ENCODE assay signal across 8 cellular contexts in the genomic region with DNA sequence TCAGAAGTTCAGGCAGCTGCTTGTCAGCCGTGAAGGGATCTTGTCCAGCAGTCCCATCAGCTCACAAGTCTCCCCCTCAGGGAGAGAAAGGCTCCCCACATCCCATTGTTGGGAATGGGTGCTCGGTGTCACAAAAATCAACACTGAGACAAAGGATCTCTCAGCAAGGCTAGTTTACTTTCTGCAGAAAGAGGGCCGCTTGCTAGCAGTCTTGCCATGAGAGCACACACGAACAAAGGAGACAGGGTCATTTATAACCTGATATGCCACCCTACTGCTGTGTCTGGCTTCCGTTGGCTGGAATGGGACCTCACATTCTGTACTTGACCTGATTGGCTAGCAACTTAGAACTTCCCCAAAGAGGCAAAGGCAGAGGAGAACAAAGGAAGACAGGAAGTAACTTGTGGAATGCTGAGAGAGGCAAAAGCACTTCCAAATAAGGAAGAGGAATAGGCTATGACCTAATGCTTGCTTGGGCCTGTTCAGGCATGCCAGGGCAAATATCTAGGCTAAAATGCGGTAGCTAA. TPM values are rescaled to one million over a fixed set of nuclear protein-coding genes. Genes with fewer than 3 reads are reported as not detected.
DNase-seq lines count a peak whose midpoint lies in the region; ATAC-seq, FAIRE-seq and TF ChIP-seq lines count a peak whose summit lies in the region.

No MANE protein-coding gene starts in this region.

- H3K9me2 ChIP-seq in neural cell (ENCODE audit: insufficient read depth, low read length) = no peaks in the 10 kb centered on the region

- CTCF ChIA-PET in activated naive CD4-positive, alpha-beta T cell treated with anti-CD3 and anti-CD28 coated beads for 36 hours (lab: Charles Lee) = no interaction called here
- CTCF ChIA-PET in activated naive CD4-positive, alpha-beta T cell treated with anti-CD3 and anti-CD28 coated beads, Interleukin-2, amount 10 ng/mL, durations not matched to agents 7 days and 5 days (lab: Charles Lee) = no interaction called here
- CTCF ChIA-PET in Panc1 (lab: Charles Lee) = no interaction called here

- no peak for ATAC-seq in Panc1
- ATAC-seq in GM21423 (IDR thresholded peaks at IDR 0.05; ENCODE audit: unreplicated experiment) = no peak

- no peak overlapping the region for H3K4me3 Mint-ChIP-seq in activated naive CD4-positive, alpha-beta T cell treated with anti-CD3 and anti-CD28 coated beads for 36 hours
- no peak overlapping the region for H3K4me3 Mint-ChIP-seq in activated naive CD4-positive, alpha-beta T cell treated with anti-CD3 and anti-CD28 coated beads, Interleukin-2, amount 10 ng/mL, durations not matched to agents 7 days and 5 days

- H3K9me3 Mint-ChIP-seq in activated naive CD4-positive, alpha-beta T cell treated with anti-CD3 and anti-CD28 coated beads for 36 hours = no peaks in the 10 kb centered on the region
- H3K9me3 Mint-ChIP-seq in activated naive CD4-positive, alpha-beta T cell treated with anti-CD3 and anti-CD28 coated beads, Interleukin-2, amount 10 ng/mL, durations not matched to agents 7 days and 5 days = no peaks in the 10 kb centered on the region

- in situ Hi-C loops in Panc1 (cut with HindIII; ENCODE audit: low pct_unique_long_range_greater_than_20kb, low sequenced_read_pairs) = no loop called here

- FAIRE-seq in D721Med (lab: Jason Lieb, UNC) = no peak

- no TSS peak for BruUV-seq in Panc1 (replicated peaks; lab: Mats Ljungman, UMichigan)

- peaks cover 3% of the 10 kb centered on the region for H3K4me1 Mint-ChIP-seq in activated naive CD4-positive, alpha-beta T cell treated with anti-CD3 and anti-CD28 coated beads for 36 hours (ENCODE audit: low read depth)
- peaks cover 9% of the 10 kb centered on the region for H3K4me1 Mint-ChIP-seq in activated naive CD4-positive, alpha-beta T cell treated with anti-CD3 and anti-CD28 coated beads, Interleukin-2, amount 10 ng/mL, durations not matched to agents 7 days and 5 days

- H3F3A ChIP-seq in neural cell (ENCODE audit: insufficient read depth, low read length, poor library complexity, severe bottlenecking) = no peaks in the 10 kb centered on the region

- DNase-seq in activated naive CD4-positive, alpha-beta T cell treated with anti-CD3 and anti-CD28 coated beads for 36 hours = no peak
- DNase-seq in activated naive CD4-positive, alpha-beta T cell treated with anti-CD3 and anti-CD28 coated beads, Interleukin-2, amount 10 ng/mL, durations not matched to agents 7 days and 5 days = no peak
- DNase-seq in Panc1 (ENCODE audit: low read depth, low spot score) = peak; percentile 1
- peak; percentile 92 for DNase-seq in epithelial cell of proximal tubule (ENCODE audit: low read depth)
- DNase-seq in GM10266 (ENCODE audit: extremely low spot score) = no peak
- DNase-seq in D721Med (ENCODE audit: insufficient read length, low spot score) = no peak

- H3K36me3 ChIP-seq in Panc1 (ENCODE audit: control insufficient read depth, insufficient read depth, low read length) (no peaks in the 10 kb centered on the region), neural cell (ENCODE audit: insufficient read depth, low read length) (no peaks in the 10 kb centered on the region)

- H4K20me1 ChIP-seq in neural cell (ENCODE audit: insufficient read depth) = no peaks in the 10 kb centered on the region

- no peaks in the 10 kb centered on the region for H3K79me2 ChIP-seq in neural cell (replicated peaks; ENCODE audit: insufficient read depth, low read length)

- no peak for TF ChIP-seq EP300 in neural cell (conservative IDR thresholded peaks at IDR 0.05; ENCODE audit: poor library complexity, severe bottlenecking)

- H3K9ac ChIP-seq in neural cell (ENCODE audit: low read length) = no peak overlapping the region

- no peak for TF ChIP-seq RAD21 in neural cell (conservative IDR thresholded peaks at IDR 0.05)

- H3K27ac Mint-ChIP-seq in activated naive CD4-positive, alpha-beta T cell treated with anti-CD3 and anti-CD28 coated beads for 36 hours = peak overlapping the region; percentile 25
- H3K27ac Mint-ChIP-seq in activated naive CD4-positive, alpha-beta T cell treated with anti-CD3 and anti-CD28 coated beads, Interleukin-2, amount 10 ng/mL, durations not matched to agents 7 days and 5 days = no peak overlapping the region

- no peak overlapping the region for H2AFZ ChIP-seq in neural cell (ENCODE audit: low read depth, low read length)

- no peak for TF ChIP-seq CTCF in Panc1 (IDR thresholded peaks at IDR 0.05)
- TF ChIP-seq CTCF in epithelial cell of proximal tubule (conservative IDR thresholded peaks at IDR 0.05; ENCODE audit: low read depth, low read length) = no peak
- TF ChIP-seq CTCF in neural cell (IDR thresholded peaks at IDR 0.05; ENCODE audit: poor library complexity, severe bottlenecking) = no peak
- TF ChIP-seq CTCF in GM10266 (IDR thresholded peaks at IDR 0.05; ENCODE audit: control insufficient read depth, insufficient read depth, low read depth, missing control alignments) = no peak
- no peak for TF ChIP-seq CTCF in D721Med (IDR thresholded peaks at IDR 0.05; ENCODE audit: insufficient read depth, missing control alignments)

- H3K4me1 ChIP-seq in Panc1 (ENCODE audit: control insufficient read depth, insufficient read depth, low read length) = no peaks in the 10 kb centered on the region

- H3K36me3 Mint-ChIP-seq in activated naive CD4-positive, alpha-beta T cell treated with anti-CD3 and anti-CD28 coated beads for 36 hours (ENCODE audit: low read depth) = no peaks in the 10 kb centered on the region
- H3K36me3 Mint-ChIP-seq in activated naive CD4-positive, alpha-beta T cell treated with anti-CD3 and anti-CD28 coated beads, Interleukin-2, amount 10 ng/mL, durations not matched to agents 7 days and 5 days = no peaks in the 10 kb centered on the region

- H3K27me3 Mint-ChIP-seq in activated naive CD4-positive, alpha-beta T cell treated with anti-CD3 and anti-CD28 coated beads for 36 hours (ENCODE audit: low read depth) = peaks cover 37% of the 10 kb centered on the region
- peaks cover 48% of the 10 kb centered on the region for H3K27me3 Mint-ChIP-seq in activated naive CD4-positive, alpha-beta T cell treated with anti-CD3 and anti-CD28 coated beads, Interleukin-2, amount 10 ng/mL, durations not matched to agents 7 days and 5 days

- H3K27ac ChIP-seq in Panc1 (ENCODE audit: low read length) = no peak overlapping the region
- peak overlapping the region; percentile 7 for H3K27ac ChIP-seq in neural cell (ENCODE audit: low read length)

- peaks cover 2% of the 10 kb centered on the region; the same call in 1 of the 2 replicates for H3K27me3 ChIP-seq in Panc1 (ENCODE audit: control insufficient read depth, insufficient read depth, low read length)
- H3K27me3 ChIP-seq in neural cell (ENCODE audit: insufficient read depth, low read depth, low read length) = no peaks in the 10 kb centered on the region

- intact Hi-C loops in activated naive CD4-positive, alpha-beta T cell treated with anti-CD3 and anti-CD28 coated beads for 36 hours (cut with micrococcal nuclease) = no loop called here
- intact Hi-C loops in Panc1 (cut with micrococcal nuclease; ENCODE audit: unreplicated experiment) = no loop called here

- H3K4me2 ChIP-seq in neural cell (ENCODE audit: low read length) = no peak overlapping the region

- H3K9me3 ChIP-seq in Panc1 (ENCODE audit: control insufficient read depth, insufficient read depth, low read depth, low read length) = no peaks in the 10 kb centered on the region
- H3K9me3 ChIP-seq in neural cell (ENCODE audit: low read length) = no peaks in the 10 kb centered on the region

- H3K4me3 ChIP-seq in Panc1 (ENCODE audit: low read depth in 2 of 2, low read length in 2 of 2) (no peak overlapping the region; a peak in 1 of 4 replicates), epithelial cell of proximal tubule (ENCODE audit: low read depth, low read length) (peak overlapping the region; percentile 10), neural cell (ENCODE audit: low read length) (no peak overlapping the region)

- POLR2A ChIA-PET in Panc1 (lab: Charles Lee) = no interaction called here

TF ChIP-seq in neural cell, 6 proteins besides CTCF, POLR2A, EP300 and RAD21 (continues in another document):
- TF ChIP-seq, protein P1, sequence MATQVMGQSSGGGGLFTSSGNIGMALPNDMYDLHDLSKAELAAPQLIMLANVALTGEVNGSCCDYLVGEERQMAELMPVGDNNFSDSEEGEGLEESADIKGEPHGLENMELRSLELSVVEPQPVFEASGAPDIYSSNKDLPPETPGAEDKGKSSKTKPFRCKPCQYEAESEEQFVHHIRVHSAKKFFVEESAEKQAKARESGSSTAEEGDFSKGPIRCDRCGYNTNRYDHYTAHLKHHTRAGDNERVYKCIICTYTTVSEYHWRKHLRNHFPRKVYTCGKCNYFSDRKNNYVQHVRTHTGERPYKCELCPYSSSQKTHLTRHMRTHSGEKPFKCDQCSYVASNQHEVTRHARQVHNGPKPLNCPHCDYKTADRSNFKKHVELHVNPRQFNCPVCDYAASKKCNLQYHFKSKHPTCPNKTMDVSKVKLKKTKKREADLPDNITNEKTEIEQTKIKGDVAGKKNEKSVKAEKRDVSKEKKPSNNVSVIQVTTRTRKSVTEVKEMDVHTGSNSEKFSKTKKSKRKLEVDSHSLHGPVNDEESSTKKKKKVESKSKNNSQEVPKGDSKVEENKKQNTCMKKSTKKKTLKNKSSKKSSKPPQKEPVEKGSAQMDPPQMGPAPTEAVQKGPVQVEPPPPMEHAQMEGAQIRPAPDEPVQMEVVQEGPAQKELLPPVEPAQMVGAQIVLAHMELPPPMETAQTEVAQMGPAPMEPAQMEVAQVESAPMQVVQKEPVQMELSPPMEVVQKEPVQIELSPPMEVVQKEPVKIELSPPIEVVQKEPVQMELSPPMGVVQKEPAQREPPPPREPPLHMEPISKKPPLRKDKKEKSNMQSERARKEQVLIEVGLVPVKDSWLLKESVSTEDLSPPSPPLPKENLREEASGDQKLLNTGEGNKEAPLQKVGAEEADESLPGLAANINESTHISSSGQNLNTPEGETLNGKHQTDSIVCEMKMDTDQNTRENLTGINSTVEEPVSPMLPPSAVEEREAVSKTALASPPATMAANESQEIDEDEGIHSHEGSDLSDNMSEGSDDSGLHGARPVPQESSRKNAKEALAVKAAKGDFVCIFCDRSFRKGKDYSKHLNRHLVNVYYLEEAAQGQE (IDR thresholded peaks at IDR 0.05; ENCODE audit: borderline replicate concordance) = no peak
- TF ChIP-seq SMC3 (conservative IDR thresholded peaks at IDR 0.05; ENCODE audit: poor library complexity) (no peak), MXI1 (conservative IDR thresholded peaks at IDR 0.05; ENCODE audit: poor library complexity, severe bottlenecking) (no peak), TAF1 (IDR thresholded peaks at IDR 0.05; ENCODE audit: low read depth) (no peak)

RNA-seq across cellular contexts. Expression of gene IGFL3, which starts 8.7 kb away (rescaled TPM):
- total RNA-seq in activated naive CD4-positive, alpha-beta T cell treated with anti-CD3 and anti-CD28 coated beads for 36 hours = not detected
- total RNA-seq in Panc1 (2021; ENCODE audit: unreplicated experiment) (not detected), epithelial cell of proximal tubule (not detected in 2 replicates)
- polyA plus RNA-seq in Panc1 (2012; ENCODE audit: insufficient read length) = not detected
- polyA plus RNA-seq in neural cell = not detected in 2 replicates
- polyA minus RNA-seq in neural cell = not detected in 2 replicates

RNA-seq across cellular contexts. Expression of gene IGFL2, which starts 14.9 kb away (rescaled TPM):
- not detected for total RNA-seq in activated naive CD4-positive, alpha-beta T cell treated with anti-CD3 and anti-CD28 coated beads for 36 hours
- total RNA-seq in Panc1 (2021; ENCODE audit: unreplicated experiment) (not detected), epithelial cell of proximal tubule (not detected in 2 replicates)
- polyA plus RNA-seq in Panc1 (2012; ENCODE audit: insufficient read length) = not detected
- not detected in 2 replicates for polyA plus RNA-seq in neural cell
- not detected in 2 replicates for polyA minus RNA-seq in neural cell

Comparison
In these comparisons a context has a peak if more than half of its experiments do, and no peak if none do; other contexts are left out.
1. DNase-seq: peak in Panc1 (single experiment) and epithelial cell of proximal tubule (single experiment); none in activated naive CD4-positive, alpha-beta T cell treated with anti-CD3 and anti-CD28 coated beads for 36 hours (single experiment), activated naive CD4-positive, alpha-beta T cell treated with anti-CD3 and anti-CD28 coated beads, Interleukin-2, amount 10 ng/mL, durations not matched to agents 7 days and 5 days (single experiment), GM10266 (single experiment) and D721Med (single experiment).